Comparison of ENCODE assay signal across 19 cellular contexts in genomic region chr7:75712517-75713361, GRCh38. TPM values are rescaled to one million over a fixed set of nuclear protein-coding genes. Genes with fewer than 3 reads are reported as not detected.
DNase-seq lines count a peak whose midpoint lies in the region; ATAC-seq, FAIRE-seq and TF ChIP-seq lines count a peak whose summit lies in the region.
"Had no signal": no experiment of that assay in that cellular context is flagged by ENCODE, and none has a peak within 500 bp of the region (broad histone marks: within the 10 kb centered on the region; RNA-seq: fewer than 3 reads in every experiment).

No MANE protein-coding gene starts in this region.

- in situ Hi-C loops in SK-MEL-5 (cut with HindIII; ENCODE audit: low pct_unique_long_range_greater_than_20kb, low sequenced_read_pairs): no loop called here

- H3K4me1 Mint-ChIP-seq in endothelial cell (ENCODE audit: unreplicated experiment): peaks cover 3% of the 10 kb centered on the region

- peak overlapping the region; percentile 44 for H3K9ac ChIP-seq in skeletal muscle satellite cell (ENCODE audit: low read depth, low read length)

- peaks cover 6 to 25% of the 10 kb centered on the region in 2 donors for H3K9me3 ChIP-seq in right atrium auricular region
- H3K9me3 ChIP-seq in skeletal muscle satellite cell (replicated peaks; ENCODE audit: low read length): peaks cover 3% of the 10 kb centered on the region

- H3K36me3 Mint-ChIP-seq in endothelial cell (ENCODE audit: low read depth, unreplicated experiment): peaks cover 12% of the 10 kb centered on the region

- no peaks in the 10 kb centered on the region for H3K9me3 Mint-ChIP-seq in endothelial cell (ENCODE audit: unreplicated experiment)

- peaks cover 6% of the 10 kb centered on the region for H3K27me3 Mint-ChIP-seq in endothelial cell (ENCODE audit: unreplicated experiment)
- H3K27me3 Mint-ChIP-seq: activated naive CD8-positive, alpha-beta T cell treated with anti-CD3 and anti-CD28 coated beads, Interleukin-2, amount 50 U/mL, for 24 hours; dendritic cell treated with granulocyte-macrophage colony-stimulating factor and Interleukin-4, amounts not matched to agents 40 ng/mL and 50 ng/mL, for 4 days had no signal

- TF ChIP-seq POLR2A in GM12891 (IDR thresholded peaks at IDR 0.05; ENCODE audit: low read depth, low read length): no peak

- no peak overlapping the region for H3K4me3 Mint-ChIP-seq in endothelial cell (ENCODE audit: unreplicated experiment)
- H3K4me3 Mint-ChIP-seq: activated CD8-positive, alpha-beta memory T cell treated with anti-CD3 and anti-CD28 coated beads, Interleukin-2, amount 10 ng/mL, durations not matched to agents 7 days and 5 days; activated naive CD8-positive, alpha-beta T cell treated with anti-CD3 and anti-CD28 coated beads, Interleukin-2, amount 50 U/mL, for 24 hours; dendritic cell treated with granulocyte-macrophage colony-stimulating factor and Interleukin-4, amounts not matched to agents 40 ng/mL and 50 ng/mL, for 4 days had no signal

- peak overlapping the region; percentile 18 for H3K4me2 ChIP-seq in skeletal muscle satellite cell (ENCODE audit: low read length)

- no peak for TF ChIP-seq CTCF in right atrium auricular region (IDR thresholded peaks at IDR 0.05)
- TF ChIP-seq CTCF in endothelial cell (IDR thresholded peaks at IDR 0.05; ENCODE audit: unreplicated experiment): no peak

- intact Hi-C loops in sciatic nerve (cut with DNase I): no loop called here

- no peaks in the 10 kb centered on the region for H3K36me3 ChIP-seq in right atrium auricular region
- H3K36me3 ChIP-seq in skeletal muscle satellite cell (ENCODE audit: insufficient read depth, low read length): peaks cover 9% of the 10 kb centered on the region
- H3K36me3 ChIP-seq: neutrophil had no signal

- FAIRE-seq in GM12891 (lab: Jason Lieb, UNC): peak; percentile 45
- FAIRE-seq: TTC549 had no signal

- peaks cover 0 to 33% of the 10 kb centered on the region in 2 donors for H3K4me1 ChIP-seq in right atrium auricular region
- peaks cover 41% of the 10 kb centered on the region for H3K4me1 ChIP-seq in skeletal muscle satellite cell (ENCODE audit: control insufficient read depth, insufficient read depth, low read length)

- ATAC-seq in sciatic nerve (no peak), GM18868 (IDR thresholded peaks at IDR 0.05; ENCODE audit: unreplicated experiment) (no peak)
- ATAC-seq: activated CD8-positive, alpha-beta memory T cell treated with anti-CD3 and anti-CD28 coated beads, Interleukin-2, amount 10 ng/mL, durations not matched to agents 7 days and 5 days; activated naive CD8-positive, alpha-beta T cell treated with anti-CD3 and anti-CD28 coated beads, Interleukin-2, amount 50 U/mL, for 24 hours had no signal

- no peak for DNase-seq in GM12891 (ENCODE audit: insufficient read length, low spot score)
- DNase-seq in SK-MEL-5 (ENCODE audit: low read depth, low spot score): peak; percentile 47
- DNase-seq in right atrium auricular region (ENCODE audit: low spot score): no peak
- DNase-seq in sciatic nerve (ENCODE audit: low spot score): no peak
- DNase-seq in stimulated activated naive CD4-positive, alpha-beta T cell treated with Interleukin-2 at 50 U/mL for 16 hours (lab: John Stamatoyannopoulos, UW): no peak
- DNase-seq in endothelial cell (ENCODE audit: low spot score): no peak
- DNase-seq: activated CD8-positive, alpha-beta memory T cell treated with anti-CD3 and anti-CD28 coated beads, Interleukin-2, amount 10 ng/mL, durations not matched to agents 7 days and 5 days; activated naive CD8-positive, alpha-beta T cell treated with anti-CD3 and anti-CD28 coated beads, Interleukin-2, amount 50 U/mL, for 24 hours; islet precursor cell; NCI-H1436 treated with DMSO at 0.1 percent for 48 hours; NCI-H510A; SHP77; stimulated activated CD8-positive, alpha-beta memory T cell treated with anti-CD3 and anti-CD28 coated beads, Interleukin-4, amount 100 ng/mL, for 48 hours had no signal

- no peak overlapping the region for H3K27ac Mint-ChIP-seq in endothelial cell (ENCODE audit: unreplicated experiment)
- H3K27ac Mint-ChIP-seq: activated naive CD8-positive, alpha-beta T cell treated with anti-CD3 and anti-CD28 coated beads, Interleukin-2, amount 50 U/mL, for 24 hours had no signal

- H3K4me3 ChIP-seq in right atrium auricular region: no peak overlapping the region
- H3K4me3 ChIP-seq in skeletal muscle satellite cell (ENCODE audit: low read length): no peak overlapping the region

- H3K27me3 ChIP-seq in right atrium auricular region: no peaks in the 10 kb centered on the region
- no peaks in the 10 kb centered on the region for H3K27me3 ChIP-seq in skeletal muscle satellite cell (ENCODE audit: control insufficient read depth, insufficient read depth, low read length)

- H3K27ac ChIP-seq in right atrium auricular region: peak overlapping the region; percentile 79 to 90
- H3K27ac ChIP-seq: neutrophil had no signal

TF ChIP-seq in GM12891, 5 proteins besides CTCF, POLR2A, EP300 and RAD21:
- TF ChIP-seq POU2F2 (IDR thresholded peaks at IDR 0.05; ENCODE audit: low read depth, low read length) (no peak), POLR2AphosphoS5 (IDR thresholded peaks at IDR 0.05; ENCODE audit: low read depth, low read length) (no peak), PAX5 (IDR thresholded peaks at IDR 0.05; ENCODE audit: insufficient read depth, low read length, severe bottlenecking) (no peak), TAF1 (IDR thresholded peaks at IDR 0.05; ENCODE audit: low read depth, low read length) (no peak), SPI1 (IDR thresholded peaks at IDR 0.05; ENCODE audit: low read depth, low read length) (no peak)

RNA-seq across cellular contexts. Expression of gene HIP1, which starts 26.0 kb away (rescaled TPM):
- 1.6 TPM for polyA plus RNA-seq in GM12891 (2012; ENCODE audit: low read depth, missing spikeins)
- total RNA-seq in SK-MEL-5 (2014; rRNA removed; shearing (Covaris generic)): 44.5 and 52.1 TPM in 2 replicates
- polyA plus RNA-seq in SK-MEL-5 (2015; cell fraction: cytosol; rRNA removed): 49.1 and 81.2 TPM in 2 replicates
- polyA plus RNA-seq in SK-MEL-5 (2015; cell fraction: nucleus; rRNA removed): 22.2 and 27.0 TPM in 2 replicates
- 10 to 100 TPM; 12.2 to 13.6 TPM for total RNA-seq in right atrium auricular region
- 14.2 and 18.8 TPM in 2 replicates for total RNA-seq in skeletal muscle satellite cell (2012; rRNA removed)
- 65.3 TPM for total RNA-seq in sciatic nerve
- total RNA-seq in endothelial cell (ENCODE audit: unreplicated experiment): 49.3 TPM

RNA-seq across cellular contexts. Expression of gene CCL26, which starts 59.3 kb away (rescaled TPM):
- polyA plus RNA-seq in GM12891 (2012; ENCODE audit: low read depth, missing spikeins): not detected
- total RNA-seq in SK-MEL-5 (2014; rRNA removed; shearing (Covaris generic)): not detected in 2 replicates
- polyA plus RNA-seq in SK-MEL-5 (2015; cell fraction: cytosol; rRNA removed): not detected in 2 replicates
- not detected in 2 replicates for polyA plus RNA-seq in SK-MEL-5 (2015; cell fraction: nucleus; rRNA removed)
- total RNA-seq in right atrium auricular region: 1 to 10 TPM in 1 of 2 donors, under 1 TPM in 1; 0.93 to 3.3 TPM
- 0.51 TPM in 1 of 2 replicates, not detected in the other for total RNA-seq in skeletal muscle satellite cell (2012; rRNA removed)
- total RNA-seq in sciatic nerve: 4.3 TPM
- total RNA-seq in endothelial cell (ENCODE audit: unreplicated experiment): 0.59 TPM
- total RNA-seq: activated CD8-positive, alpha-beta memory T cell treated with anti-CD3 and anti-CD28 coated beads, Interleukin-2, amount 10 ng/mL, durations not matched to agents 7 days and 5 days; Daoy had no signal
